ENCODE assay signal across 15 cellular contexts in the genomic region with DNA sequence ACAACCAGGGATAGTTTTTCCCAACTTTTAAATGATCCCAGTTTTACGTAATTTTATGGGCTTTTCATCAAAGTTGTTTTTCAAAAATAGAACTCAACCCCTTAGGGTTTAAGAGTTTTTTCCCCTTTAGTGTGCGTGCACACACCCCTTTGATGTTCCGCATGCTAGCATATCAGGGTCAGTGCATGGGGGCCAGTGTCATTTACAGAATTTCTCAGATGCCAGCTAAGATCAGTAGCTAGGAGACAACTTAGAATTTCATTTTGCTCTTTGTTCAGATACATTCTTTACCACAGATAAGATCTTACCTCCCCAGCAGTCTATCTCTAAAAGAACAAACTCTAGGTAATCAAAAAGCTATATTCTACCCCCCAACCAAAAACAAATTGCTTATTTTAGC.
DNase-seq lines count a peak whose midpoint lies in the region; TF ChIP-seq lines count a peak whose summit lies in the region.
"Had no signal": no experiment of that assay in that cellular context is flagged by ENCODE, and none has a peak within 500 bp of the region (broad histone marks: within the 10 kb centered on the region; RNA-seq: fewer than 3 reads in every experiment).

No MANE protein-coding gene starts in this region.

- no peak overlapping the region for H3K18ac ChIP-seq in trophoblast cell (ENCODE audit: low read length)

- H4K8ac ChIP-seq in trophoblast cell (ENCODE audit: low read depth, low read length), result no peak overlapping the region

- TF ChIP-seq CTCF in mesothelial cell of epicardium (IDR thresholded peaks at IDR 0.05; ENCODE audit: unreplicated experiment), result no peak

- H3K4me3 ChIP-seq in BLaER1, result no peak overlapping the region
- H3K4me3 ChIP-seq in ectodermal cell (ENCODE audit: insufficient read depth, low read depth, low read length), result no peak overlapping the region
- no peak overlapping the region for H3K4me3 ChIP-seq in trophoblast cell (ENCODE audit: low read depth, low read length)
- H3K4me3 ChIP-seq: BLaER1 treated with 17β-estradiol and CSF1 and Interleukin-3, amounts not matched to agents 10 nM and 100 nM; GM12878; GM23338 had no signal

- no peaks in the 10 kb centered on the region for H4K20me1 ChIP-seq in BLaER1
- H4K20me1 ChIP-seq: BLaER1 treated with 17β-estradiol and CSF1 and Interleukin-3, amounts not matched to agents 10 nM and 100 nM had no signal

- no peaks in the 10 kb centered on the region for H3K9me3 Mint-ChIP-seq in mesothelial cell of epicardium
- H3K9me3 Mint-ChIP-seq: GM23338 had no signal

- peaks cover 18% of the 10 kb centered on the region for H3K79me1 ChIP-seq in trophoblast cell (ENCODE audit: low read length)

- H3K36me3 Mint-ChIP-seq in mesothelial cell of epicardium, result no peaks in the 10 kb centered on the region
- H3K36me3 Mint-ChIP-seq: CD4-positive, CD25-positive, alpha-beta regulatory T cell had no signal

- H3K23ac ChIP-seq in trophoblast cell (ENCODE audit: low read length), result no peak overlapping the region

- H3K9me3 ChIP-seq in BLaER1 (no peaks in the 10 kb centered on the region), ectodermal cell (ENCODE audit: control insufficient read depth, low read length) (no peaks in the 10 kb centered on the region), trophoblast cell (ENCODE audit: insufficient read depth, low read depth, low read length) (peaks cover 1% of the 10 kb centered on the region)
- H3K9me3 ChIP-seq: BLaER1 treated with 17β-estradiol and CSF1 and Interleukin-3, amounts not matched to agents 10 nM and 100 nM had no signal

- no peak overlapping the region for H4K12ac ChIP-seq in trophoblast cell (ENCODE audit: low read depth, low read length)

- DNase-seq in mesothelial cell of epicardium (ENCODE audit: low spot score in 2 of 2, unreplicated experiment in 2 of 2) (no peak), trophoblast cell (peak in 1 of 2 donors; percentile 63), COLO668 (lab: John Stamatoyannopoulos, UW; ENCODE audit: unreplicated experiment) (no peak), NCI-H1694 (lab: John Stamatoyannopoulos, UW) (no peak), MV-4-11 (lab: John Stamatoyannopoulos, UW) (no peak)
- DNase-seq: 8988T; AML-193; CD4-positive, CD25-positive, alpha-beta regulatory T cell; DMS79; H7 had no signal

- H3K9ac ChIP-seq in BLaER1 (no peak overlapping the region), trophoblast cell (ENCODE audit: low read length) (no peak overlapping the region)
- H3K9ac ChIP-seq: BLaER1 treated with 17β-estradiol and CSF1 and Interleukin-3, amounts not matched to agents 10 nM and 100 nM had no signal

- no peak overlapping the region for H2BK5ac ChIP-seq in trophoblast cell (ENCODE audit: low read depth, low read length, poor library complexity)

- WGBS in ectodermal cell, 2 experiments, result 80 to 81% methylated on average over 3 of the region's 3 CpGs
- WGBS in trophoblast cell (ENCODE audit: extremely low coverage, insufficient coverage, insufficient read length), result no CpG with 5 or more reads among the region's 3 CpGs

- H3K27ac ChIP-seq in BLaER1 (no peak overlapping the region), ectodermal cell (ENCODE audit: insufficient read depth, low read depth, low read length, poor library complexity, severe bottlenecking) (peak overlapping the region; percentile 71), trophoblast cell (ENCODE audit: low read depth, low read length) (peak overlapping the region; percentile 27)
- H3K27ac ChIP-seq: BLaER1 treated with 17β-estradiol and CSF1 and Interleukin-3, amounts not matched to agents 10 nM and 100 nM had no signal

- no peaks in the 10 kb centered on the region for H3K36me3 ChIP-seq in BLaER1
- no peaks in the 10 kb centered on the region for H3K36me3 ChIP-seq in ectodermal cell (ENCODE audit: control insufficient read depth, insufficient read depth, low read length)
- no peaks in the 10 kb centered on the region for H3K36me3 ChIP-seq in trophoblast cell (ENCODE audit: control insufficient read depth in 1 of 2, insufficient read depth in 2 of 2, low read length in 2 of 2)
- H3K36me3 ChIP-seq: BLaER1 treated with 17β-estradiol and CSF1 and Interleukin-3, amounts not matched to agents 10 nM and 100 nM had no signal

- H2AFZ ChIP-seq in trophoblast cell (ENCODE audit: insufficient read depth, low read length, poor library complexity), result no peak overlapping the region
- H2AFZ ChIP-seq: GM23338 had no signal

- H2BK120ac ChIP-seq in trophoblast cell (ENCODE audit: insufficient read depth, low read length, poor library complexity), result no peak overlapping the region

- no peaks in the 10 kb centered on the region for H3K79me2 ChIP-seq in trophoblast cell (ENCODE audit: control insufficient read depth, insufficient read depth, low read length, poor library complexity)

- H2AK5ac ChIP-seq in trophoblast cell (ENCODE audit: low read length), result no peak overlapping the region

- H3K14ac ChIP-seq in trophoblast cell (ENCODE audit: low read length), result no peak overlapping the region

- no peak overlapping the region for H2BK12ac ChIP-seq in trophoblast cell (ENCODE audit: low read length)

- no peak overlapping the region for H3K4ac ChIP-seq in trophoblast cell (ENCODE audit: low read depth, low read length)

- no peaks in the 10 kb centered on the region for H3K27me3 Mint-ChIP-seq in mesothelial cell of epicardium (ENCODE audit: low read depth)
- H3K27me3 Mint-ChIP-seq: CD4-positive, CD25-positive, alpha-beta regulatory T cell had no signal

- H3K27ac Mint-ChIP-seq in mesothelial cell of epicardium, result peak overlapping the region; percentile 83
- H3K27ac Mint-ChIP-seq: CD4-positive, CD25-positive, alpha-beta regulatory T cell; GM23338 had no signal

- H4K91ac ChIP-seq in trophoblast cell (ENCODE audit: low read depth, low read length), result no peak overlapping the region

- H3K4me1 Mint-ChIP-seq in mesothelial cell of epicardium, result peaks cover 44% of the 10 kb centered on the region
- H3K4me1 Mint-ChIP-seq: CD4-positive, CD25-positive, alpha-beta regulatory T cell had no signal

- peaks cover 9% of the 10 kb centered on the region for H3K4me1 ChIP-seq in BLaER1
- H3K4me1 ChIP-seq in ectodermal cell (ENCODE audit: control insufficient read depth, insufficient read depth, low read length), result peaks cover 7% of the 10 kb centered on the region
- H3K4me1 ChIP-seq in trophoblast cell (ENCODE audit: control insufficient read depth in 1 of 2, insufficient read depth in 2 of 2, low read length in 2 of 2), result peaks cover 4 to 7% of the 10 kb centered on the region in 2 experiments

- H3K27me3 ChIP-seq in BLaER1 (no peaks in the 10 kb centered on the region), ectodermal cell (ENCODE audit: control insufficient read depth, insufficient read depth, low read length, poor library complexity, severe bottlenecking) (no peaks in the 10 kb centered on the region), trophoblast cell (ENCODE audit: insufficient read depth, low read length) (no peaks in the 10 kb centered on the region)
- H3K27me3 ChIP-seq: BLaER1 treated with 17β-estradiol and CSF1 and Interleukin-3, amounts not matched to agents 10 nM and 100 nM had no signal

- H3K4me2 ChIP-seq in BLaER1, result peak overlapping the region; percentile 11; the same call in 1 of the 2 replicates
- peak overlapping the region; percentile 22 for H3K4me2 ChIP-seq in trophoblast cell (ENCODE audit: low read length)
- H3K4me2 ChIP-seq: GM23338 had no signal

- H3K4me3 Mint-ChIP-seq in mesothelial cell of epicardium, result peak overlapping the region; percentile 20
- H3K4me3 Mint-ChIP-seq: CD4-positive, CD25-positive, alpha-beta regulatory T cell; GM23338 had no signal
